26 cellular contexts compared by ENCODE assay signal in genomic region chr13:98157188-98157587, GRCh38. TPM values are rescaled to one million over a fixed set of nuclear protein-coding genes. Genes with fewer than 3 reads are reported as not detected.
DNase-seq lines count a peak whose midpoint lies in the region; ATAC-seq and TF ChIP-seq lines count a peak whose summit lies in the region.
"Had no signal": no experiment of that assay in that cellular context is flagged by ENCODE, and none has a peak within 500 bp of the region (broad histone marks: within the 10 kb centered on the region; RNA-seq: fewer than 3 reads in every experiment).

No MANE protein-coding gene starts in this region.

- no peak for DNase-seq in GM23338 (ENCODE audit: low spot score)
- no peak for DNase-seq in SK-N-MC (ENCODE audit: low read depth, low spot score)
- DNase-seq in hepatocyte (ENCODE audit: low spot score) = no peak
- no peak for DNase-seq in neuronal stem cell (ENCODE audit: low spot score)
- DNase-seq in uterus = no peak
- no peak for DNase-seq in ovary
- DNase-seq: activated CD4-positive, alpha-beta T cell treated with anti-CD3 and anti-CD28 coated beads for 36 hours; activated CD8-positive, alpha-beta T cell treated with anti-CD3 and anti-CD28 coated beads for 36 hours; activated naive CD4-positive, alpha-beta T cell treated with anti-CD3 and anti-CD28 coated beads, Interleukin-2, amount 50 U/mL, for 16 hours; DMS53; immature natural killer cell; left colon; NCI-H1092; NCI-H1694; NCI-H510A treated with DMSO at 0.1 percent for 48 hours; PC-9; psoas muscle; sigmoid colon; stimulated activated CD4-positive, alpha-beta T cell treated with anti-CD3 and anti-CD28 coated beads, Interleukin-4, amount 100 ng/mL, for 24 hours; thyroid gland had no signal

- no peak overlapping the region for H3K4ac ChIP-seq in neuronal stem cell (ENCODE audit: low read length)

- peak overlapping the region; percentile 43; the same call in 1 of the 2 replicates for H3K27ac Mint-ChIP-seq in GM23338
- H3K27ac Mint-ChIP-seq: activated CD4-positive, alpha-beta T cell treated with anti-CD3 and anti-CD28 coated beads for 36 hours; activated CD8-positive, alpha-beta T cell treated with anti-CD3 and anti-CD28 coated beads for 36 hours; activated T-helper 17 cell treated with anti-CD3 and anti-CD28 coated beads, Interleukin-2, amount 50 U/mL, for 72 hours; immature natural killer cell; memory B cell had no signal

- H2AFZ ChIP-seq in GM23338 = no peak overlapping the region
- no peak overlapping the region for H2AFZ ChIP-seq in hepatocyte
- H2AFZ ChIP-seq in neuronal stem cell (ENCODE audit: low read length) = no peak overlapping the region
- H2AFZ ChIP-seq: PC-9 had no signal

- H2AK5ac ChIP-seq in neuronal stem cell (ENCODE audit: low read depth, low read length) = no peak overlapping the region

- peak overlapping the region; percentile 65; the same call in 1 of the 2 replicates for H3K27ac ChIP-seq in GM23338 (ENCODE audit: low read depth)
- peak overlapping the region; percentile 4; the same call in 1 of the 2 replicates for H3K27ac ChIP-seq in SK-N-MC
- peak overlapping the region; percentile 6 for H3K27ac ChIP-seq in hepatocyte
- H3K27ac ChIP-seq in neuronal stem cell (replicated peaks; ENCODE audit: low read length) = no peak overlapping the region
- no peak overlapping the region for H3K27ac ChIP-seq in uterus
- H3K27ac ChIP-seq in ovary = no peak overlapping the region
- H3K27ac ChIP-seq: PC-9, psoas muscle, sigmoid colon, thyroid gland had no signal

- H3K79me2 ChIP-seq in GM23338 (replicated peaks; ENCODE audit: insufficient read depth) = peaks cover 90% of the 10 kb centered on the region
- peaks cover 97% of the 10 kb centered on the region for H3K79me2 ChIP-seq in hepatocyte

- H3K23ac ChIP-seq in neuronal stem cell (ENCODE audit: low read depth, low read length, poor library complexity) = no peak overlapping the region

- no peak overlapping the region for H3K4me3 Mint-ChIP-seq in GM23338
- H3K4me3 Mint-ChIP-seq: activated CD4-positive, alpha-beta T cell treated with anti-CD3 and anti-CD28 coated beads for 36 hours; activated CD8-positive, alpha-beta T cell treated with anti-CD3 and anti-CD28 coated beads for 36 hours; activated T-helper 17 cell treated with anti-CD3 and anti-CD28 coated beads, Interleukin-2, amount 50 U/mL, for 72 hours; immature natural killer cell; memory B cell had no signal

- H3K18ac ChIP-seq in neuronal stem cell (ENCODE audit: low read length) = peak overlapping the region; percentile 12

- H3K4me2 ChIP-seq in GM23338 (peak overlapping the region; percentile 34; the same call in 1 of the 2 replicates), hepatocyte (no peak overlapping the region), neuronal stem cell (ENCODE audit: insufficient read depth, low read length, poor library complexity, severe bottlenecking) (no peak overlapping the region)
- H3K4me2 ChIP-seq: PC-9 had no signal

- TF ChIP-seq EP300 in ovary (IDR thresholded peaks at IDR 0.05) = no peak

- no peaks in the 10 kb centered on the region for H3K9me3 Mint-ChIP-seq in GM23338
- H3K9me3 Mint-ChIP-seq: activated CD8-positive, alpha-beta T cell treated with anti-CD3 and anti-CD28 coated beads for 36 hours; activated T-helper 17 cell treated with anti-CD3 and anti-CD28 coated beads, Interleukin-2, amount 50 U/mL, for 72 hours; memory B cell had no signal

- H3K4me1 ChIP-seq in GM23338 (ENCODE audit: insufficient read depth) (peaks cover 22% of the 10 kb centered on the region), hepatocyte (ENCODE audit: insufficient read depth) (peaks cover 12% of the 10 kb centered on the region), neuronal stem cell (ENCODE audit: control insufficient read depth in 2 of 2, insufficient read depth in 1 of 2, low read depth in 1 of 2, low read length in 2 of 2) (peaks cover 3 to 8% of the 10 kb centered on the region in 2 donors), uterus (no peaks in the 10 kb centered on the region), ovary (ENCODE audit: insufficient read depth) (peaks cover 2% of the 10 kb centered on the region)
- H3K4me1 ChIP-seq: psoas muscle had no signal

- H3K4me3 ChIP-seq in GM23338 (no peak overlapping the region), SK-N-MC (no peak overlapping the region), hepatocyte (no peak overlapping the region), neuronal stem cell (ENCODE audit: low read length in 2 of 2) (no peak overlapping the region), uterus (no peak overlapping the region), ovary (no peak overlapping the region)
- H3K4me3 ChIP-seq: PC-9, psoas muscle, sigmoid colon, thyroid gland had no signal

- H3K14ac ChIP-seq in neuronal stem cell (ENCODE audit: low read length) = no peak overlapping the region

- TF ChIP-seq POLR2A in uterus (IDR thresholded peaks at IDR 0.05) (no peak), ovary (IDR thresholded peaks at IDR 0.05) (no peak)

- no peaks in the 10 kb centered on the region for H3F3A ChIP-seq in GM23338 (replicated peaks; ENCODE audit: low read depth)

- peaks cover 8% of the 10 kb centered on the region; the same call in 2 of the 3 replicates for H3K36me3 Mint-ChIP-seq in GM23338 (ENCODE audit: low read depth)
- H3K36me3 Mint-ChIP-seq: immature natural killer cell, memory B cell had no signal

- H3K4me1 Mint-ChIP-seq in GM23338 = peaks cover 33% of the 10 kb centered on the region
- H3K4me1 Mint-ChIP-seq: activated CD4-positive, alpha-beta T cell treated with anti-CD3 and anti-CD28 coated beads for 36 hours; activated T-helper 17 cell treated with anti-CD3 and anti-CD28 coated beads, Interleukin-2, amount 50 U/mL, for 72 hours; immature natural killer cell; memory B cell had no signal

- H3K9me3 ChIP-seq in SK-N-MC (ENCODE audit: low read depth, low read length) = no peaks in the 10 kb centered on the region
- no peaks in the 10 kb centered on the region for H3K9me3 ChIP-seq in hepatocyte (ENCODE audit: low read depth)
- H3K9me3 ChIP-seq in neuronal stem cell (replicated peaks in 1 of 2; ENCODE audit: control insufficient read depth in 2 of 2, insufficient read depth in 1 of 2, low read depth in 1 of 2, low read length in 2 of 2) = no peaks in the 10 kb centered on the region
- no peaks in the 10 kb centered on the region for H3K9me3 ChIP-seq in uterus
- H3K9me3 ChIP-seq in ovary = no peaks in the 10 kb centered on the region
- H3K9me3 ChIP-seq: psoas muscle, sigmoid colon, thyroid gland had no signal

- H3K27me3 Mint-ChIP-seq in GM23338 (ENCODE audit: insufficient read depth, low read depth, poor library complexity) = peaks cover 3% of the 10 kb centered on the region

- 58% methylated on average over 7 of the region's 7 CpGs for WGBS in hepatocyte (ENCODE audit: low lambda C conversion rate, missing lambda C conversion rate)
- no CpG with 5 or more reads among the region's 7 CpGs for WGBS in neuronal stem cell (ENCODE audit: extremely low coverage in 2 of 2, insufficient read length in 2 of 2, insufficient replicate concordance in 1 of 2), 2 donors
- WGBS in ovary, 3 donors = 79 to 81% (median 81%) methylated on average over 7 of the region's 7 CpGs

- no peak overlapping the region for H3K9ac ChIP-seq in SK-N-MC (ENCODE audit: insufficient read length)
- H3K9ac ChIP-seq in neuronal stem cell (ENCODE audit: low read depth, low read length, poor library complexity) = no peak overlapping the region

- H4K20me1 ChIP-seq in GM23338 (replicated peaks; ENCODE audit: insufficient read depth) = peaks cover 8% of the 10 kb centered on the region; the same call in 1 of the 2 replicates
- peaks cover 28% of the 10 kb centered on the region for H4K20me1 ChIP-seq in hepatocyte (ENCODE audit: insufficient read depth, poor library complexity, severe bottlenecking)

- no peak overlapping the region for H4K91ac ChIP-seq in neuronal stem cell (ENCODE audit: low read depth, low read length, poor library complexity)

- no peaks in the 10 kb centered on the region for H3K9me2 ChIP-seq in GM23338 (ENCODE audit: insufficient read depth)
- no peaks in the 10 kb centered on the region for H3K9me2 ChIP-seq in hepatocyte (replicated peaks; ENCODE audit: insufficient read depth)

- peaks cover 11% of the 10 kb centered on the region for H3K79me1 ChIP-seq in neuronal stem cell (ENCODE audit: low read depth, low read length)

- no peak overlapping the region for H2BK12ac ChIP-seq in neuronal stem cell (ENCODE audit: low read length)

- intact Hi-C loops in uterus (cut with DNase I; ENCODE audit: low total_unique reads) (no loop called here), ovary (cut with DNase I) (no loop called here)

- TF ChIP-seq CTCF in GM23338 (conservative IDR thresholded peaks at IDR 0.05; ENCODE audit: low read depth in 2 of 2) = no peak
- no peak for TF ChIP-seq CTCF in hepatocyte (IDR thresholded peaks at IDR 0.05; ENCODE audit: poor library complexity)
- no peak for TF ChIP-seq CTCF in uterus (IDR thresholded peaks at IDR 0.05)
- TF ChIP-seq CTCF in ovary (IDR thresholded peaks at IDR 0.05) = no peak

- H2BK5ac ChIP-seq in neuronal stem cell (ENCODE audit: low read length) = no peak overlapping the region

- no peak overlapping the region for H4K8ac ChIP-seq in neuronal stem cell (ENCODE audit: low read depth, low read length)

- H2BK120ac ChIP-seq in neuronal stem cell (ENCODE audit: low read depth, low read length) = no peak overlapping the region

- H3K36me3 ChIP-seq in GM23338 (ENCODE audit: insufficient read depth) (no peaks in the 10 kb centered on the region), SK-N-MC (ENCODE audit: insufficient read depth, low read length) (peaks cover 11% of the 10 kb centered on the region; the same call in 1 of the 2 replicates), hepatocyte (replicated peaks; ENCODE audit: insufficient read depth, low read depth) (no peaks in the 10 kb centered on the region), neuronal stem cell (replicated peaks in 1 of 2; ENCODE audit: control insufficient read depth in 2 of 2, insufficient read depth in 2 of 2, low read length in 2 of 2) (peaks cover 7 to 23% of the 10 kb centered on the region in 2 donors), uterus (no peaks in the 10 kb centered on the region), ovary (no peaks in the 10 kb centered on the region)
- H3K36me3 ChIP-seq: sigmoid colon, thyroid gland had no signal

- H3K27me3 ChIP-seq in GM23338 (ENCODE audit: insufficient read depth) = no peaks in the 10 kb centered on the region
- H3K27me3 ChIP-seq in hepatocyte = no peaks in the 10 kb centered on the region
- H3K27me3 ChIP-seq in neuronal stem cell (ENCODE audit: control insufficient read depth in 3 of 3, insufficient read depth in 3 of 3, low read depth in 1 of 3, low read length in 3 of 3) = no peaks in the 10 kb centered on the region
- no peaks in the 10 kb centered on the region for H3K27me3 ChIP-seq in uterus
- no peaks in the 10 kb centered on the region for H3K27me3 ChIP-seq in ovary
- H3K27me3 ChIP-seq: sigmoid colon, thyroid gland had no signal

- ATAC-seq in GM23338 (peak; percentile 45; the same call in 2 of the 3 replicates), HG03565 (IDR thresholded peaks at IDR 0.05; ENCODE audit: unreplicated experiment) (no peak)
- ATAC-seq: activated CD4-positive, alpha-beta T cell treated with anti-CD3 and anti-CD28 coated beads for 36 hours; activated CD8-positive, alpha-beta T cell treated with anti-CD3 and anti-CD28 coated beads for 36 hours; activated T-helper 17 cell treated with anti-CD3 and anti-CD28 coated beads, Interleukin-2, amount 50 U/mL, for 72 hours; left colon; psoas muscle had no signal

- H2BK15ac ChIP-seq in neuronal stem cell (ENCODE audit: low read length) = no peak overlapping the region

RNA-seq across cellular contexts. Expression of gene FARP1, which starts 14.3 kb away (rescaled TPM):
- total RNA-seq in GM23338 (2014; rRNA removed; shearing (Covaris generic)) = 82.5 and 105 TPM in 2 replicates
- 53.6 and 59.3 TPM in 2 replicates for polyA plus RNA-seq in GM23338 (2016; fragmentation: Nextera tagmentation; extraction: Ambion mirVana)
- 29.0 and 35.5 TPM in 2 replicates for total RNA-seq in hepatocyte
- polyA plus RNA-seq in hepatocyte = 68.7 and 74.7 TPM in 2 replicates
- polyA plus RNA-seq in neuronal stem cell (2013, experiment 1 of 2) = 161 TPM
- 162 TPM for polyA plus RNA-seq in neuronal stem cell (2013, experiment 2 of 2)
- 10 to 100 TPM; 13.1 to 71.2 (median 46.6) TPM for total RNA-seq in uterus
- total RNA-seq in ovary = 10 to 100 TPM; 21.9 to 90.1 (median 35.6) TPM
- polyA plus RNA-seq in ovary = 10 to 100 TPM; 10.2 to 69.5 TPM

RNA-seq across cellular contexts. Expression of gene RNF113B, which starts 19.9 kb away (rescaled TPM):
- not detected in 2 replicates for total RNA-seq in GM23338 (2014; rRNA removed; shearing (Covaris generic))
- polyA plus RNA-seq in GM23338 (2016; fragmentation: Nextera tagmentation; extraction: Ambion mirVana) (0.19 and 0.21 TPM in 2 replicates), hepatocyte (0.94 TPM in 1 of 2 replicates, not detected in the other), ovary (under 1 TPM in 1 of 2 donors, not detected in 1; 0.05 TPM)
- total RNA-seq in hepatocyte (not detected in 2 replicates), uterus (not detected), ovary (not detected)
- not detected for polyA plus RNA-seq in neuronal stem cell (2013, experiment 1 of 2)
- polyA plus RNA-seq in neuronal stem cell (2013, experiment 2 of 2) = not detected
- total RNA-seq: activated CD4-positive, alpha-beta T cell treated with anti-CD3 and anti-CD28 coated beads for 36 hours; activated CD8-positive, alpha-beta T cell treated with anti-CD3 and anti-CD28 coated beads for 36 hours; activated T-helper 17 cell treated with anti-CD3 and anti-CD28 coated beads, Interleukin-2, amount 50 U/mL, for 72 hours; G401; left colon; PC-9; psoas muscle; sigmoid colon; T-helper 2 cell treated with Interferon-gamma antibody and Interleukin-4, amounts not matched to agents 100 ng/mL and 5 ng/mL, for 36 hours; thyroid gland had no signal
- polyA plus RNA-seq: BJ, immature natural killer cell, psoas muscle, sigmoid colon had no signal

Comparison
In these comparisons a context has a peak if more than half of its experiments do, and no peak if none do; other contexts are left out.
1. H3K27ac ChIP-seq: peak in GM23338 (single experiment), SK-N-MC (single experiment) and hepatocyte (single experiment); none in neuronal stem cell (single experiment), uterus (0 of 2) and ovary (0 of 2).